In the genomic region with DNA sequence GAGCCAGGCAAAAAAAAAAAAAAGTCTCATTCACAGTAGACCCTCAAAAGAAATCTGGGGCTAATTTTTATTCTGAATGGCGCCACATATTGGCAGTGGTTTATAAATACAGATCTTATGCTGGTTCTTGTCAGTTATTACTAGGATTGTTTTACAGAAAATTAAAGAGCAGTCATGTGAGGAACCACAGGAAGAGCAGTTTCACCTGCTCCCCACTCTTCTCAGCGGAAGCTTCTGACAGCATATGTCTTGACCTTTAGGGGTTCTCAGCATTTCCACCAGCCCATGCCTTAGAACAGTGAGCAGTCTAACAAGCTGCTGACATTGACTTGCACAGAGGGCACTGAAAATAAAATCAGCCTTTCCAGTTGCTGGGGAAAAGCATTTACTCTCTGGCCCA, we compare ENCODE assay signal across 9 cellular contexts.
DNase-seq lines count a peak whose midpoint lies in the region; ATAC-seq and TF ChIP-seq lines count a peak whose summit lies in the region.
"Had no signal": no experiment of that assay in that cellular context is flagged by ENCODE, and none has a peak within 500 bp of the region (broad histone marks: within the 10 kb centered on the region; RNA-seq: fewer than 3 reads in every experiment).

No MANE protein-coding gene starts in this region.

- H3K27me3 ChIP-seq in effector memory CD4-positive, alpha-beta T cell (replicated peaks; ENCODE audit: control insufficient read depth, insufficient read depth, low read length, poor library complexity, severe bottlenecking), result no peaks in the 10 kb centered on the region
- no peaks in the 10 kb centered on the region for H3K27me3 ChIP-seq in SJCRH30

- H3K36me3 Mint-ChIP-seq in naive B cell, result peaks cover 10 to 16% of the 10 kb centered on the region in 2 donors

- no peak overlapping the region for H3K27ac ChIP-seq in effector memory CD4-positive, alpha-beta T cell (ENCODE audit: insufficient read depth, low read length, poor library complexity, severe bottlenecking)
- H3K27ac ChIP-seq in SJCRH30, result no peak overlapping the region

- H3K4me3 ChIP-seq in effector memory CD4-positive, alpha-beta T cell (ENCODE audit: insufficient read depth, low read depth, low read length, poor library complexity, severe bottlenecking), result no peak overlapping the region
- no peak overlapping the region for H3K4me3 ChIP-seq in SJCRH30

- no peaks in the 10 kb centered on the region for H3K9me3 Mint-ChIP-seq in naive B cell
- H3K9me3 Mint-ChIP-seq: T-cell had no signal

- DNase-seq in naive B cell (peak; percentile 44), activated gamma-delta T cell (lab: John Stamatoyannopoulos, UW) (no peak), SJCRH30 (no peak)
- DNase-seq in effector memory CD4-positive, alpha-beta T cell, result no peak
- DNase-seq: T-cell had no signal

- H3K27me3 Mint-ChIP-seq in naive B cell, result peaks cover 0 to 10% (median 0%) of the 10 kb centered on the region in 3 donors
- H3K27me3 Mint-ChIP-seq: T-cell had no signal

- no peaks in the 10 kb centered on the region for H3K4me1 ChIP-seq in effector memory CD4-positive, alpha-beta T cell (ENCODE audit: control insufficient read depth, insufficient read depth, low read length, poor library complexity, severe bottlenecking)
- H3K4me1 ChIP-seq in SJCRH30, result 0 out of 2 replicates have a peak, but pooled peaks cover 4% of the 10 kb centered on the region

- H3K4me3 Mint-ChIP-seq in naive B cell, result peak overlapping the region in 5 of 8 donors; percentile 18 to 60 (median 41)
- H3K4me3 Mint-ChIP-seq: T-cell had no signal

- H3K9me3 ChIP-seq in effector memory CD4-positive, alpha-beta T cell (ENCODE audit: control insufficient read depth, low read length), result no peaks in the 10 kb centered on the region
- no peaks in the 10 kb centered on the region for H3K9me3 ChIP-seq in SJCRH30 (replicated peaks)

- TF ChIP-seq EP300 in Ishikawa (IDR thresholded peaks at IDR 0.05; ENCODE audit: borderline replicate concordance), result no peak

- ATAC-seq in GM18498 (IDR thresholded peaks at IDR 0.05; ENCODE audit: unreplicated experiment) (peak; percentile 86), GM21619 (IDR thresholded peaks at IDR 0.05; ENCODE audit: unreplicated experiment) (peak; percentile 86), naive B cell (ENCODE audit: low read depth in 2 of 2) (peak; percentile 96 to 98), SK-N-SH treated with all-trans-retinoic acid at 6 μM for 48 hours (no peak)

- H3K4me1 Mint-ChIP-seq in naive B cell, result peaks cover 32 to 42% (median 39%) of the 10 kb centered on the region in 3 donors

- H3K27ac Mint-ChIP-seq in naive B cell, result peak overlapping the region in 1 of 6 donors; percentile 77
- H3K27ac Mint-ChIP-seq: T-cell had no signal

- H3K36me3 ChIP-seq in effector memory CD4-positive, alpha-beta T cell (ENCODE audit: control insufficient read depth, insufficient read depth, low read length), result no peaks in the 10 kb centered on the region
- H3K36me3 ChIP-seq in SJCRH30, result no peaks in the 10 kb centered on the region; the same call in none of the 2 replicates

- no peak for TF ChIP-seq RAD21 in Ishikawa (IDR thresholded peaks at IDR 0.05; ENCODE audit: low read depth)

TF ChIP-seq in Ishikawa, 13 proteins besides CTCF, POLR2A, EP300 and RAD21:
- TF ChIP-seq USF1 (IDR thresholded peaks at IDR 0.05) (0 out of 2 replicates have a peak, but pooled peaks have one; percentile 11), NFIC (IDR thresholded peaks at IDR 0.05) (no peak), FOXM1 (IDR thresholded peaks at IDR 0.05; ENCODE audit: borderline replicate concordance, low read depth) (no peak)

TF ChIP-seq in SK-N-SH treated with all-trans-retinoic acid at 6 μM for 48 hours, 23 proteins besides CTCF, POLR2A, EP300 and RAD21:
- no peak for TF ChIP-seq PATZ1 (CRISPR knock-in tag; IDR thresholded peaks at IDR 0.05; ENCODE audit: borderline replicate concordance)
- TF ChIP-seq ZNF8 (CRISPR knock-in tag; IDR thresholded peaks at IDR 0.05), result no peak
- no peak for TF ChIP-seq ZNF70 (CRISPR knock-in tag; IDR thresholded peaks at IDR 0.05)
- no peak for TF ChIP-seq TOX (CRISPR knock-in tag; IDR thresholded peaks at IDR 0.05; ENCODE audit: borderline replicate concordance)
- no peak for TF ChIP-seq PPARA (CRISPR knock-in tag; IDR thresholded peaks at IDR 0.05; ENCODE audit: borderline replicate concordance)
- TF ChIP-seq BACH2 (CRISPR knock-in tag; IDR thresholded peaks at IDR 0.05; ENCODE audit: borderline replicate concordance), result no peak
- no peak for TF ChIP-seq OSR1 (CRISPR knock-in tag; IDR thresholded peaks at IDR 0.05)
- TF ChIP-seq RARB (CRISPR knock-in tag; IDR thresholded peaks at IDR 0.05), result no peak
- TF ChIP-seq GLIS3 (CRISPR knock-in tag; IDR thresholded peaks at IDR 0.05), result no peak
- TF ChIP-seq ZFP30 (CRISPR knock-in tag; IDR thresholded peaks at IDR 0.05), result no peak
- no peak for TF ChIP-seq ARNTL (CRISPR knock-in tag; IDR thresholded peaks at IDR 0.05; ENCODE audit: borderline replicate concordance, low read depth)
